Comparison of ENCODE assay signal across 1 cellular context in genomic region chr1:153546796-153547559, GRCh38.
TF ChIP-seq lines count a peak whose summit lies in the region.

No MANE protein-coding gene starts in this region.

TF ChIP-seq in HEK293, 187 proteins besides CTCF, POLR2A, EP300 and RAD21 (continued from another document):
- TF ChIP-seq ZBTB11 (tag by site-specific recombination; conservative IDR thresholded peaks at IDR 0.05; ENCODE audit: low read depth) (no peak), PRDM6 (tag by site-specific recombination; IDR thresholded peaks at IDR 0.05) (no peak), ZNF48 (tag by site-specific recombination; IDR thresholded peaks at IDR 0.05) (no peak), SCRT1 (tag by site-specific recombination; IDR thresholded peaks at IDR 0.05; ENCODE audit: borderline replicate concordance) (no peak), ZNF837 (tag by site-specific recombination; IDR thresholded peaks at IDR 0.05) (no peak), ZNF2 (tag by site-specific recombination; IDR thresholded peaks at IDR 0.05) (no peak), ZNF174 (tag by site-specific recombination; IDR thresholded peaks at IDR 0.05) (no peak), ZNF660 (tag by site-specific recombination; IDR thresholded peaks at IDR 0.05) (no peak), SP2 (tag by site-specific recombination; IDR thresholded peaks at IDR 0.05) (no peak), ZFHX2 (tag by site-specific recombination; conservative IDR thresholded peaks at IDR 0.05) (peak; percentile 51), ZNF362 (tag by site-specific recombination; IDR thresholded peaks at IDR 0.05) (no peak), ZNF121 (tag by site-specific recombination; IDR thresholded peaks at IDR 0.05) (no peak), EGR2 (tag by site-specific recombination; IDR thresholded peaks at IDR 0.05; ENCODE audit: low read depth) (peak; percentile 44; the same call in 1 of the 2 replicates), ZNF747 (tag by site-specific recombination; IDR thresholded peaks at IDR 0.05) (no peak), ZNF768 (tag by site-specific recombination; IDR thresholded peaks at IDR 0.05) (0 out of 2 replicates have a peak, but pooled peaks have one; percentile 55), ZNF501 (tag by site-specific recombination; IDR thresholded peaks at IDR 0.05) (no peak)
TF ChIP-seq in HEK293: peak in this region for 3.
